ENCODE assay signal across 16 cellular contexts in genomic region chr12:11623382-11623781, GRCh38. TPM values are rescaled to one million over a fixed set of nuclear protein-coding genes. Genes with fewer than 3 reads are reported as not detected.
DNase-seq lines count a peak whose midpoint lies in the region; ATAC-seq and TF ChIP-seq lines count a peak whose summit lies in the region.
"Had no signal": no experiment of that assay in that cellular context is flagged by ENCODE, and none has a peak within 500 bp of the region (broad histone marks: within the 10 kb centered on the region; RNA-seq: fewer than 3 reads in every experiment).

No MANE protein-coding gene starts in this region.

- no peaks in the 10 kb centered on the region for H3K27me3 ChIP-seq in HUES64 (ENCODE audit: insufficient read depth, low read length)
- H3K27me3 ChIP-seq in adipocyte (replicated peaks; ENCODE audit: control insufficient read depth, insufficient read depth, low read length): no peaks in the 10 kb centered on the region
- H3K27me3 ChIP-seq in lower lobe of right lung (ENCODE audit: low read depth): no peaks in the 10 kb centered on the region
- H3K27me3 ChIP-seq: gastrocnemius medialis had no signal

- H3K9ac ChIP-seq in HUES64 (ENCODE audit: low read depth, low read length) (no peak overlapping the region), adipocyte (ENCODE audit: low read length) (no peak overlapping the region)

- H3K9me3 ChIP-seq in HUES64 (ENCODE audit: insufficient read depth, low read depth, low read length): no peaks in the 10 kb centered on the region
- H3K9me3 ChIP-seq in adipocyte (ENCODE audit: control insufficient read depth, low read length): peaks cover 2% of the 10 kb centered on the region
- no peaks in the 10 kb centered on the region for H3K9me3 ChIP-seq in lower lobe of right lung
- H3K9me3 ChIP-seq: gastrocnemius medialis had no signal

- TF ChIP-seq CTCF in lower lobe of right lung (IDR thresholded peaks at IDR 0.05): no peak

- H3K36me3 ChIP-seq in HUES64 (ENCODE audit: insufficient read depth, low read length) (no peaks in the 10 kb centered on the region), adipocyte (ENCODE audit: control insufficient read depth, insufficient read depth, low read length, severe bottlenecking) (no peaks in the 10 kb centered on the region), lower lobe of right lung (no peaks in the 10 kb centered on the region)
- H3K36me3 ChIP-seq: gastrocnemius medialis had no signal

- peak; percentile 26 for DNase-seq in AG08396 (ENCODE audit: low spot score)
- DNase-seq in adipocyte (ENCODE audit: low read depth): peak; percentile 53
- DNase-seq in lower lobe of right lung: no peak
- DNase-seq in kidney tubule cell (ENCODE audit: low spot score): no peak
- no peak for DNase-seq in sciatic nerve (ENCODE audit: low spot score)
- no peak for DNase-seq in DMS153 (lab: John Stamatoyannopoulos, UW)
- DNase-seq: amniotic stem cell; DMS79; gastrocnemius medialis; H7; NCI-H1436; NCI-H524 treated with DMSO at 0.1 percent for 48 hours; stimulated activated CD8-positive, alpha-beta memory T cell treated with anti-CD3 and anti-CD28 coated beads, Interleukin-4, amount 100 ng/mL, for 48 hours had no signal

- H3K4me3 ChIP-seq in HUES64 (ENCODE audit: low read length) (no peak overlapping the region), adipocyte (ENCODE audit: low read length) (no peak overlapping the region), lower lobe of right lung (no peak overlapping the region)
- H3K4me3 ChIP-seq: gastrocnemius medialis had no signal

- peaks cover 25% of the 10 kb centered on the region for H3K4me1 ChIP-seq in HUES64 (ENCODE audit: insufficient read depth, low read length)
- H3K4me1 ChIP-seq in adipocyte (ENCODE audit: control insufficient read depth, insufficient read depth, low read length): peaks cover 11% of the 10 kb centered on the region
- peaks cover 17% of the 10 kb centered on the region for H3K4me1 ChIP-seq in lower lobe of right lung
- H3K4me1 ChIP-seq: gastrocnemius medialis had no signal

- intact Hi-C loops in lower lobe of right lung (cut with DNase I) (no loop called here), sciatic nerve (cut with DNase I) (no loop called here)

- WGBS in HUES64: 63% methylated on average over 3 of the region's 4 CpGs

- H3K27ac ChIP-seq in HUES64 (ENCODE audit: low read depth, low read length) (peak overlapping the region; percentile 26), lower lobe of right lung (no peak overlapping the region)
- H3K27ac ChIP-seq: gastrocnemius medialis had no signal

- ATAC-seq in lower lobe of right lung: peak; percentile 35 to 46
- no peak for ATAC-seq in sciatic nerve
- no peak for ATAC-seq in HG02840 (IDR thresholded peaks at IDR 0.05; ENCODE audit: low FRiP score, unreplicated experiment)
- ATAC-seq: activated CD4-positive, CD25-positive, alpha-beta regulatory T cell treated with anti-CD3 and anti-CD28 coated beads, Interleukin-2, amount 50 U/mL, for 24 hours; gastrocnemius medialis had no signal

RNA-seq across cellular contexts. Expression of gene ETV6, which starts 26.1 kb away (rescaled TPM):
- 9.4 TPM for polyA plus RNA-seq in HUES64 (2013, experiment 1 of 2)
- polyA plus RNA-seq in HUES64 (2013, experiment 2 of 2): 9.8 TPM
- 48.4 TPM for total RNA-seq in lower lobe of right lung
- total RNA-seq in sciatic nerve: 38.8 TPM

Comparison
In these comparisons a context has a peak if more than half of its experiments do, and no peak if none do; other contexts are left out.
1. DNase-seq: peak in AG08396 (single experiment) and adipocyte (single experiment); none in lower lobe of right lung (single experiment), kidney tubule cell (single experiment), sciatic nerve (single experiment) and DMS153 (single experiment).
2. ATAC-seq: peak in lower lobe of right lung (2 of 2); none in sciatic nerve (single experiment) and HG02840 (single experiment).